21 cellular contexts compared by ENCODE assay signal in the genomic region with DNA sequence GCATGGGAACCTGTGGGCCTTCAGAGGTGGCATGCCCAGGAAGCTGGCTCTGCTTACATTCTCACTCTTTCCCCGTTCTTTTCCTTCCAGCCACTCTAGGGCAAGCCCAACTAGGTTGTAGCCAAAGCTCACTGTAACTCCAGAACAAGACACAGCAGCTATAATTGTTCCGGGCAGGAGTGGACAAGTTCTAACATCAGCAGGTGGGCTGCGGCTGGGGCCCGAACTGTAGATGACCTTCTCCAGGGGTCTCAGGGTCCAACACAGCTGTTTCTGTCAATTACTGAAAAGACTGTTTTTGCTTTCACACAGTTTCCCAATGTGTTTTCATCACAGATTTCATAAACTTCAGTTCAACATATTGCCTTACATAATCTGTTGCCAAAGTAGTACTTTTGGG. TPM values are rescaled to one million over a fixed set of nuclear protein-coding genes. Genes with fewer than 3 reads are reported as not detected.
A peak's percentile ranks its signal among the peaks of the same experiment; 100 is the strongest.
DNase-seq lines count a peak whose midpoint lies in the region; ATAC-seq lines count a peak whose summit lies in the region.
"Had no signal": no experiment of that assay in that cellular context is flagged by ENCODE, and none has a peak within 500 bp of the region (broad histone marks: within the 10 kb centered on the region; RNA-seq: fewer than 3 reads in every experiment).

No MANE protein-coding gene starts in this region.

- no peaks in the 10 kb centered on the region for H3K9me3 Mint-ChIP-seq in activated naive CD4-positive, alpha-beta T cell treated with anti-CD3 and anti-CD28 coated beads, Interleukin-2, amount 10 ng/mL, durations not matched to agents 7 days and 5 days
- H3K9me3 Mint-ChIP-seq in activated CD4-positive, alpha-beta memory T cell treated with anti-CD3 and anti-CD28 coated beads for 36 hours, result no peaks in the 10 kb centered on the region
- no peaks in the 10 kb centered on the region for H3K9me3 Mint-ChIP-seq in effector memory CD8-positive, alpha-beta T cell
- no peaks in the 10 kb centered on the region for H3K9me3 Mint-ChIP-seq in stimulated activated effector memory CD8-positive, alpha-beta T cell treated with anti-CD3 and anti-CD28 coated beads, Interleukin-12 subunit alpha, Interleukin-12 subunit beta, amount 100 ng/mL, for 72 hours

- CTCF ChIA-PET in activated naive CD4-positive, alpha-beta T cell treated with anti-CD3 and anti-CD28 coated beads, Interleukin-2, amount 10 ng/mL, durations not matched to agents 7 days and 5 days (lab: Charles Lee), result interaction anchor here (1.0 to 4.9 kb wide), 10 partner anchors 10 to 147 kb away, joined by 3 to 25 read pairs (median 4); a partner anchor contains a TSS
- CTCF ChIA-PET in activated CD4-positive, alpha-beta memory T cell treated with anti-CD3 and anti-CD28 coated beads for 36 hours (lab: Charles Lee), result interaction anchor here (0.6 to 7.8 kb wide), 7 partner anchors 11 to 1477 kb away, joined by 3 to 80 read pairs (median 5); no protein-coding TSS in a partner anchor

- ATAC-seq in effector memory CD8-positive, alpha-beta T cell (replicated peaks), result no peak
- no peak for ATAC-seq in stimulated activated effector memory CD8-positive, alpha-beta T cell treated with anti-CD3 and anti-CD28 coated beads, Interleukin-12 subunit alpha, Interleukin-12 subunit beta, amount 100 ng/mL, for 72 hours
- ATAC-seq in GM19455 (IDR thresholded peaks at IDR 0.05; ENCODE audit: unreplicated experiment), result no peak
- ATAC-seq in HG03354 (IDR thresholded peaks at IDR 0.05; ENCODE audit: poor library complexity, severe bottlenecking, unreplicated experiment), result no peak
- ATAC-seq: heart right ventricle, sciatic nerve had no signal

- POLR2A ChIA-PET in activated CD4-positive, alpha-beta memory T cell treated with anti-CD3 and anti-CD28 coated beads for 36 hours (lab: Charles Lee), result interaction anchor here (0.5 to 5.8 kb wide), 8 partner anchors 9 to 139 kb away, joined by 3 to 53 read pairs (median 4); a partner anchor contains a TSS

- peak overlapping the region; percentile 5 for H3K27ac Mint-ChIP-seq in activated naive CD4-positive, alpha-beta T cell treated with anti-CD3 and anti-CD28 coated beads, Interleukin-2, amount 10 ng/mL, durations not matched to agents 7 days and 5 days
- H3K27ac Mint-ChIP-seq in activated CD4-positive, alpha-beta memory T cell treated with anti-CD3 and anti-CD28 coated beads for 36 hours, result peak overlapping the region; percentile 99
- H3K27ac Mint-ChIP-seq in effector memory CD8-positive, alpha-beta T cell, result peak overlapping the region; percentile 88 to 93
- peak overlapping the region; percentile 97 for H3K27ac Mint-ChIP-seq in stimulated activated effector memory CD8-positive, alpha-beta T cell treated with anti-CD3 and anti-CD28 coated beads, Interleukin-12 subunit alpha, Interleukin-12 subunit beta, amount 100 ng/mL, for 72 hours

- H3K27me3 Mint-ChIP-seq in activated naive CD4-positive, alpha-beta T cell treated with anti-CD3 and anti-CD28 coated beads, Interleukin-2, amount 10 ng/mL, durations not matched to agents 7 days and 5 days, result no peaks in the 10 kb centered on the region
- no peaks in the 10 kb centered on the region for H3K27me3 Mint-ChIP-seq in activated CD4-positive, alpha-beta memory T cell treated with anti-CD3 and anti-CD28 coated beads for 36 hours
- H3K27me3 Mint-ChIP-seq in effector memory CD8-positive, alpha-beta T cell, result no peaks in the 10 kb centered on the region

- H3K4me3 Mint-ChIP-seq in activated naive CD4-positive, alpha-beta T cell treated with anti-CD3 and anti-CD28 coated beads, Interleukin-2, amount 10 ng/mL, durations not matched to agents 7 days and 5 days, result peak overlapping the region; percentile 11
- peak overlapping the region; percentile 18 for H3K4me3 Mint-ChIP-seq in activated CD4-positive, alpha-beta memory T cell treated with anti-CD3 and anti-CD28 coated beads for 36 hours
- peak overlapping the region; percentile 68 to 96 for H3K4me3 Mint-ChIP-seq in effector memory CD8-positive, alpha-beta T cell
- H3K4me3 Mint-ChIP-seq in stimulated activated effector memory CD8-positive, alpha-beta T cell treated with anti-CD3 and anti-CD28 coated beads, Interleukin-12 subunit alpha, Interleukin-12 subunit beta, amount 100 ng/mL, for 72 hours, result peak overlapping the region; percentile 92

- intact Hi-C loops in activated CD4-positive, alpha-beta memory T cell treated with anti-CD3 and anti-CD28 coated beads for 36 hours (cut with micrococcal nuclease), result loop anchor here (10.0 kb wide), 1 partner anchor 1232 kb away; a partner anchor contains a TSS

- DNase-seq in activated naive CD4-positive, alpha-beta T cell treated with anti-CD3 and anti-CD28 coated beads, Interleukin-2, amount 10 ng/mL, durations not matched to agents 7 days and 5 days, result no peak
- DNase-seq in activated naive CD4-positive, alpha-beta T cell treated with anti-CD3 and anti-CD28 coated beads, Interleukin-2, amount 50 U/mL, for 16 hours, result no peak
- DNase-seq in activated CD4-positive, alpha-beta memory T cell treated with anti-CD3 and anti-CD28 coated beads for 36 hours, result no peak
- DNase-seq in effector memory CD8-positive, alpha-beta T cell, result no peak
- no peak for DNase-seq in stimulated activated effector memory CD8-positive, alpha-beta T cell treated with anti-CD3 and anti-CD28 coated beads, Interleukin-12 subunit alpha, Interleukin-12 subunit beta, amount 100 ng/mL, for 72 hours (ENCODE audit: low spot score in 2 of 2)
- DNase-seq in NCI-H1930 (lab: John Stamatoyannopoulos, UW), result no peak
- DNase-seq: activated CD4-positive, alpha-beta T cell treated with anti-CD3 and anti-CD28 coated beads, Interleukin-2, amount 50 U/mL, for 4 hours; activated effector memory CD4-positive, alpha-beta T cell treated with anti-CD3 and anti-CD28 coated beads, Interleukin-2, amount 50 U/mL, for 16 hours; COR-L47; EL; GOT3; heart right ventricle; Kasumi-1; NCI-H1092; NCI-H2081; NCI-H524; stimulated activated naive CD4-positive, alpha-beta T cell; transverse colon had no signal

- H3K4me1 Mint-ChIP-seq in activated naive CD4-positive, alpha-beta T cell treated with anti-CD3 and anti-CD28 coated beads, Interleukin-2, amount 10 ng/mL, durations not matched to agents 7 days and 5 days, result peaks cover 87% of the 10 kb centered on the region
- H3K4me1 Mint-ChIP-seq in activated CD4-positive, alpha-beta memory T cell treated with anti-CD3 and anti-CD28 coated beads for 36 hours (ENCODE audit: low read depth), result peaks cover 91% of the 10 kb centered on the region
- peaks cover 74 to 91% of the 10 kb centered on the region in 2 donors for H3K4me1 Mint-ChIP-seq in effector memory CD8-positive, alpha-beta T cell (ENCODE audit: low read depth in 2 of 2)
- H3K4me1 Mint-ChIP-seq in stimulated activated effector memory CD8-positive, alpha-beta T cell treated with anti-CD3 and anti-CD28 coated beads, Interleukin-12 subunit alpha, Interleukin-12 subunit beta, amount 100 ng/mL, for 72 hours, result peaks cover 89% of the 10 kb centered on the region

- H3K36me3 Mint-ChIP-seq in activated naive CD4-positive, alpha-beta T cell treated with anti-CD3 and anti-CD28 coated beads, Interleukin-2, amount 10 ng/mL, durations not matched to agents 7 days and 5 days, result peaks cover 81% of the 10 kb centered on the region
- peaks cover 83% of the 10 kb centered on the region for H3K36me3 Mint-ChIP-seq in activated CD4-positive, alpha-beta memory T cell treated with anti-CD3 and anti-CD28 coated beads for 36 hours
- H3K36me3 Mint-ChIP-seq in effector memory CD8-positive, alpha-beta T cell (ENCODE audit: insufficient read depth), result peaks cover 69% of the 10 kb centered on the region
- peaks cover 100% of the 10 kb centered on the region for H3K36me3 Mint-ChIP-seq in stimulated activated effector memory CD8-positive, alpha-beta T cell treated with anti-CD3 and anti-CD28 coated beads, Interleukin-12 subunit alpha, Interleukin-12 subunit beta, amount 100 ng/mL, for 72 hours

RNA-seq across cellular contexts. Expression of a gene that starts 11.5 kb away (rescaled TPM):
- total RNA-seq in activated CD4-positive, alpha-beta memory T cell treated with anti-CD3 and anti-CD28 coated beads for 36 hours, result 100 to 1,000 TPM; 167 to 174 TPM

Comparison
In these comparisons a context has a peak if more than half of its experiments do, and no peak if none do; other contexts are left out.
1. H3K27ac Mint-ChIP-seq: peak in every context shown above with its lines; median percentile 99 in activated CD4-positive, alpha-beta memory T cell treated with anti-CD3 and anti-CD28 coated beads for 36 hours; 97 in stimulated activated effector memory CD8-positive, alpha-beta T cell treated with anti-CD3 and anti-CD28 coated beads, Interleukin-12 subunit alpha, Interleukin-12 subunit beta, amount 100 ng/mL, for 72 hours; 90 in effector memory CD8-positive, alpha-beta T cell; 5 in activated naive CD4-positive, alpha-beta T cell treated with anti-CD3 and anti-CD28 coated beads, Interleukin-2, amount 10 ng/mL, durations not matched to agents 7 days and 5 days.
2. H3K4me3 Mint-ChIP-seq: peak in every context shown above with its lines; median percentile 92 in stimulated activated effector memory CD8-positive, alpha-beta T cell treated with anti-CD3 and anti-CD28 coated beads, Interleukin-12 subunit alpha, Interleukin-12 subunit beta, amount 100 ng/mL, for 72 hours; 82 in effector memory CD8-positive, alpha-beta T cell; 18 in activated CD4-positive, alpha-beta memory T cell treated with anti-CD3 and anti-CD28 coated beads for 36 hours; 11 in activated naive CD4-positive, alpha-beta T cell treated with anti-CD3 and anti-CD28 coated beads, Interleukin-2, amount 10 ng/mL, durations not matched to agents 7 days and 5 days.